In genomic region chr1:108107658-108108057, GRCh38 we compare ENCODE assay signal across 10 cellular contexts.
A peak's percentile ranks its signal among the peaks of the same experiment; 100 is the strongest.
DNase-seq lines count a peak whose midpoint lies in the region; ATAC-seq and TF ChIP-seq lines count a peak whose summit lies in the region.
"Had no signal": no experiment of that assay in that cellular context is flagged by ENCODE, and none has a peak within 500 bp of the region (broad histone marks: within the 10 kb centered on the region; RNA-seq: fewer than 3 reads in every experiment).

No MANE protein-coding gene starts in this region.

- peaks cover 16% of the 10 kb centered on the region for H3K4me1 Mint-ChIP-seq in activated T-cell treated with anti-CD3 and anti-CD28 coated beads, Interleukin-2, amount 50 U/mL, for 24 hours (ENCODE audit: low read depth)
- no peaks in the 10 kb centered on the region for H3K4me1 Mint-ChIP-seq in H9

- no peak overlapping the region for H2BK20ac ChIP-seq in H9 (ENCODE audit: low read depth, low read length, poor library complexity, severe bottlenecking)

- no peak overlapping the region for H3K14ac ChIP-seq in H9 (ENCODE audit: insufficient read depth, low read length)

- no peaks in the 10 kb centered on the region for H3K9me3 ChIP-seq in H9 (ENCODE audit: control insufficient read depth, low read depth, low read length)

- no peak overlapping the region for H2AFZ ChIP-seq in H9 (ENCODE audit: low read length)

- H3K9me3 Mint-ChIP-seq in activated T-cell treated with anti-CD3 and anti-CD28 coated beads, Interleukin-2, amount 50 U/mL, for 24 hours = no peaks in the 10 kb centered on the region
- peaks cover 5 to 6% of the 10 kb centered on the region in 2 experiments; a peak in 3 of 5 replicates for H3K9me3 Mint-ChIP-seq in H9

- H3K27me3 Mint-ChIP-seq in activated T-cell treated with anti-CD3 and anti-CD28 coated beads, Interleukin-2, amount 50 U/mL, for 24 hours = no peaks in the 10 kb centered on the region
- H3K27me3 Mint-ChIP-seq in H9 (ENCODE audit: low read depth) = no peaks in the 10 kb centered on the region

- no peak overlapping the region for H2BK12ac ChIP-seq in H9 (ENCODE audit: insufficient read length, low read depth, low read length)

- no peak overlapping the region for H3K27ac ChIP-seq in mesendoderm (ENCODE audit: low read depth, low read length)
- H3K27ac ChIP-seq in H9 (ENCODE audit: insufficient read length, low read depth, low read length) = no peak overlapping the region
- H3K27ac ChIP-seq: right atrium auricular region had no signal

- H3K36me3 Mint-ChIP-seq in activated T-cell treated with anti-CD3 and anti-CD28 coated beads, Interleukin-2, amount 50 U/mL, for 24 hours (ENCODE audit: low read depth) = no peaks in the 10 kb centered on the region
- H3K36me3 Mint-ChIP-seq in H9 (ENCODE audit: insufficient read depth in 1 of 3, low read depth in 3 of 3) = peaks cover 0 to 5% (median 0%) of the 10 kb centered on the region in 3 experiments; a peak in 1 of 7 replicates

- no peak overlapping the region for H3K4me3 ChIP-seq in mesendoderm (ENCODE audit: low read length)
- H3K4me3 ChIP-seq: right atrium auricular region had no signal

- H3K23me2 ChIP-seq in H9 (ENCODE audit: insufficient read length, low read depth, low read length, poor library complexity, severe bottlenecking) = no peaks in the 10 kb centered on the region

- H3K36me3 ChIP-seq in mesendoderm (ENCODE audit: control insufficient read depth, insufficient read depth, low read length) = no peaks in the 10 kb centered on the region
- H3K36me3 ChIP-seq: right atrium auricular region had no signal

- H4K8ac ChIP-seq in mesendoderm (ENCODE audit: low read depth, low read length) (no peak overlapping the region), H9 (replicated peaks; ENCODE audit: insufficient read length, low read depth, low read length) (no peak overlapping the region)

- H3K27me3 ChIP-seq in mesendoderm (ENCODE audit: insufficient read depth, low read length, poor library complexity) (no peaks in the 10 kb centered on the region), H9 (ENCODE audit: insufficient read depth, low read length) (no peaks in the 10 kb centered on the region)
- H3K27me3 ChIP-seq: right atrium auricular region had no signal

- WGBS in mesendoderm (ENCODE audit: extremely low coverage, insufficient coverage, low lambda C conversion rate) = no CpG with 5 or more reads among the region's 4 CpGs
- no CpG with 5 or more reads among the region's 4 CpGs for WGBS in H9 (ENCODE audit: extremely low coverage, insufficient read length, low lambda C conversion rate)

- H3K56ac ChIP-seq in mesendoderm (ENCODE audit: low read length) = no peak overlapping the region
- H3K56ac ChIP-seq in H9 (ENCODE audit: insufficient read length, low read depth, low read length) = no peak overlapping the region

- H3K4me3 Mint-ChIP-seq in activated T-cell treated with anti-CD3 and anti-CD28 coated beads, Interleukin-2, amount 50 U/mL, for 24 hours = no peak overlapping the region
- H3K4me3 Mint-ChIP-seq in H9 = no peak overlapping the region

- no peak for TF ChIP-seq CTCF in H9 (conservative IDR thresholded peaks at IDR 0.05)
- no peak for TF ChIP-seq CTCF in GM13977 (IDR thresholded peaks at IDR 0.05; ENCODE audit: extremely low read depth, insufficient read depth, missing control alignments)

- H3K4me1 ChIP-seq in mesendoderm (ENCODE audit: control insufficient read depth, low read depth, low read length) = no peaks in the 10 kb centered on the region
- no peaks in the 10 kb centered on the region for H3K4me1 ChIP-seq in H9 (ENCODE audit: insufficient read depth, low read length)
- H3K4me1 ChIP-seq: right atrium auricular region had no signal

- H3K9ac ChIP-seq in mesendoderm (ENCODE audit: low read length) (no peak overlapping the region), H9 (ENCODE audit: extremely low read depth, insufficient read length, low read length) (no peak overlapping the region)

- H3K18ac ChIP-seq in mesendoderm (ENCODE audit: low read length) (no peak overlapping the region), H9 (ENCODE audit: insufficient read length, low read depth, low read length) (no peak overlapping the region)

- DNase-seq in AG20443 (ENCODE audit: low spot score) (peak; percentile 80), HS-5 (ENCODE audit: low read depth) (peak; percentile 75), mesendoderm (no peak), superior temporal gyrus (ENCODE audit: extremely low spot score) (no peak), H9 (no peak), GM13977 (ENCODE audit: low spot score) (no peak)
- DNase-seq in activated T-cell treated with anti-CD3 and anti-CD28 coated beads, Interleukin-2, amount 50 U/mL, for 24 hours = peak; percentile 52
- DNase-seq: NCI-H2029 had no signal

- H3K4ac ChIP-seq in mesendoderm (ENCODE audit: low read depth, low read length) = peak overlapping the region; percentile 2
- H3K4ac ChIP-seq in H9 (ENCODE audit: low read depth, low read length) = no peak overlapping the region

- no peak overlapping the region for H4K91ac ChIP-seq in H9 (ENCODE audit: insufficient read length, low read depth, low read length)

- H3K79me1 ChIP-seq in mesendoderm (ENCODE audit: low read length) (no peaks in the 10 kb centered on the region), H9 (ENCODE audit: insufficient read depth, low read depth, low read length, poor library complexity, severe bottlenecking) (no peaks in the 10 kb centered on the region)

- H2BK15ac ChIP-seq in mesendoderm (replicated peaks; ENCODE audit: low read depth) = no peak overlapping the region
- H2BK15ac ChIP-seq in H9 (ENCODE audit: low read depth, low read length) = no peak overlapping the region

- no peak overlapping the region for H3T11ph ChIP-seq in H9 (ENCODE audit: low read length)

- H4K20me1 ChIP-seq in H9 (ENCODE audit: control insufficient read depth, insufficient read depth, insufficient read length) = no peaks in the 10 kb centered on the region

- ATAC-seq in GM21737 (IDR thresholded peaks at IDR 0.05; ENCODE audit: unreplicated experiment) = no peak

- no peak overlapping the region for H2BK120ac ChIP-seq in mesendoderm (ENCODE audit: low read depth, low read length)
- H2BK120ac ChIP-seq in H9 (ENCODE audit: low read depth, low read length, poor library complexity, severe bottlenecking) = no peak overlapping the region

- peak overlapping the region; percentile 65 for H3K27ac Mint-ChIP-seq in activated T-cell treated with anti-CD3 and anti-CD28 coated beads, Interleukin-2, amount 50 U/mL, for 24 hours
- no peak overlapping the region; a peak in 1 of 7 replicates for H3K27ac Mint-ChIP-seq in H9

- H2AK5ac ChIP-seq in mesendoderm (ENCODE audit: low read length) = no peak overlapping the region
- H2AK5ac ChIP-seq in H9 (ENCODE audit: insufficient read length, low read length) = no peak overlapping the region

- H2BK5ac ChIP-seq in mesendoderm (ENCODE audit: low read length) = no peak overlapping the region
- no peak overlapping the region for H2BK5ac ChIP-seq in H9 (ENCODE audit: insufficient read length, low read length)

- in situ Hi-C loops in GM13977 (cut with MboI; ENCODE audit: low pct_unique_long_range_greater_than_20kb, low sequenced_read_pairs, unreplicated experiment) = no loop called here

- H3K79me2 ChIP-seq in mesendoderm (ENCODE audit: control insufficient read depth, insufficient read depth, low read length) = no peaks in the 10 kb centered on the region
- H3K79me2 ChIP-seq in H9 (ENCODE audit: insufficient read depth, low read length) = no peaks in the 10 kb centered on the region

- H3K4me2 ChIP-seq in mesendoderm (ENCODE audit: low read length) (no peak overlapping the region), H9 (ENCODE audit: insufficient read depth, insufficient read length, low read length) (no peak overlapping the region)

- no peak overlapping the region for H3K23ac ChIP-seq in mesendoderm (ENCODE audit: low read length)
- no peak overlapping the region for H3K23ac ChIP-seq in H9 (ENCODE audit: insufficient read length, low read depth, low read length)

- H4K5ac ChIP-seq in mesendoderm (ENCODE audit: low read length) (no peak overlapping the region), H9 (ENCODE audit: insufficient read length, low read depth, low read length) (no peak overlapping the region)

Comparison
In these comparisons a context has a peak if more than half of its experiments do, and no peak if none do; other contexts are left out.
1. DNase-seq: peak in AG20443 (single experiment), HS-5 (single experiment) and activated T-cell treated with anti-CD3 and anti-CD28 coated beads, Interleukin-2, amount 50 U/mL, for 24 hours (single experiment); none in mesendoderm (single experiment), superior temporal gyrus (single experiment), H9 (single experiment) and GM13977 (single experiment).